Comparison of ENCODE assay signal across 1 cellular context in genomic region chr1:152036316-152037216, GRCh38.
A peak's percentile ranks its signal among the peaks of the same experiment; 100 is the strongest.
TF ChIP-seq lines count a peak whose summit lies in the region.

TSS of gene S100A11 (minus strand) at chr1:152037004. CDS start at chr1:152036915, 89 bp downstream.

TF ChIP-seq in K562, 482 proteins besides CTCF, POLR2A, EP300 and RAD21 (continued from another document and continues in another):
- TF ChIP-seq MGA (IDR thresholded peaks at IDR 0.05) (0 out of 2 replicates have a peak, but pooled peaks have one; percentile 52), L3MBTL2 (IDR thresholded peaks at IDR 0.05) (peak; percentile 33), ZNF253 (CRISPR knock-in tag; conservative IDR thresholded peaks at IDR 0.05) (no peak), MAX (CRISPR knock-in tag; IDR thresholded peaks at IDR 0.05) (0 out of 2 replicates have a peak, but pooled peaks have one; percentile 28), CBX3 (IDR thresholded peaks at IDR 0.05; ENCODE audit: borderline replicate concordance in 1 of 2, low read length in 2 of 2) (0 out of 3 replicates have a peak, but pooled peaks of 1 of the 2 experiments have one; percentile 7), ZNF23 (CRISPR knock-in tag; IDR thresholded peaks at IDR 0.05) (no peak), ZNF639 (CRISPR knock-in tag; conservative IDR thresholded peaks at IDR 0.05 in 1 of 2, IDR thresholded peaks at IDR 0.05 in 1 of 2) (peak in 1 of 2 experiments; percentile 29; a peak in 2 of 4 replicates), ZBTB2 (IDR thresholded peaks at IDR 0.05) (no peak), CHD1 (IDR thresholded peaks at IDR 0.05; ENCODE audit: low read length) (peak; percentile 62), ZNF512 (tag; IDR thresholded peaks at IDR 0.05) (peak; percentile 53; the same call in 1 of the 2 replicates), BRD4 (IDR thresholded peaks at IDR 0.05) (0 out of 2 replicates have a peak, but pooled peaks have one; percentile 44), GABPA (tag; conservative IDR thresholded peaks at IDR 0.05; ENCODE audit: low read depth) (peak; percentile 68), ZFP91 (CRISPR knock-in tag; IDR thresholded peaks at IDR 0.05) (0 out of 2 replicates have a peak, but pooled peaks have one; percentile 45), TBL1XR1 (IDR thresholded peaks at IDR 0.05; ENCODE audit: low read length in 2 of 2) (no peak), NFIC (IDR thresholded peaks at IDR 0.05) (peak; percentile 39), HMBOX1 (IDR thresholded peaks at IDR 0.05) (0 out of 2 replicates have a peak, but pooled peaks have one; percentile 31), SMAD4 (CRISPR knock-in tag; conservative IDR thresholded peaks at IDR 0.05) (peak; percentile 41), CTBP1 (IDR thresholded peaks at IDR 0.05; ENCODE audit: borderline replicate concordance) (peak; percentile 26; the same call in 1 of the 2 replicates), HDAC3 (IDR thresholded peaks at IDR 0.05; ENCODE audit: borderline replicate concordance, partially characterized antibody) (no peak), JUNB (CRISPR knock-in tag; conservative IDR thresholded peaks at IDR 0.05) (no peak), SRF (CRISPR knock-in tag; IDR thresholded peaks at IDR 0.05) (peak in 1 of 2 experiments; percentile 28; a peak in 1 of 4 replicates), PHF21A (IDR thresholded peaks at IDR 0.05; ENCODE audit: borderline replicate concordance, low read depth) (0 out of 2 replicates have a peak, but pooled peaks have one; percentile 60), RBBP5 (IDR thresholded peaks at IDR 0.05; ENCODE audit: borderline replicate concordance, insufficient read depth, low read length, poor library complexity, severe bottlenecking) (peak; percentile 54), NR2C1 (IDR thresholded peaks at IDR 0.05) (peak; percentile 77), NR2C1 (tag; IDR thresholded peaks at IDR 0.05) (0 out of 2 replicates have a peak, but pooled peaks have one; percentile 31), SP1 (CRISPR knock-in tag; IDR thresholded peaks at IDR 0.05) (peak; percentile 72), VEZF1 (CRISPR knock-in tag; IDR thresholded peaks at IDR 0.05) (peak; percentile 96), SMARCE1 (IDR thresholded peaks at IDR 0.05) (0 out of 2 replicates have a peak, but pooled peaks have one; percentile 55), AFF4 (CRISPR knock-in tag; IDR thresholded peaks at IDR 0.05) (peak; percentile 28; the same call in 1 of the 2 replicates)
